In genomic region chr10:124588736-124589451, GRCh38 we compare ENCODE assay signal across 8 cellular contexts.
DNase-seq lines count a peak whose midpoint lies in the region; ATAC-seq, FAIRE-seq and TF ChIP-seq lines count a peak whose summit lies in the region.

No MANE protein-coding gene starts in this region.

- TF ChIP-seq POLR2A in GM12892 (IDR thresholded peaks at IDR 0.05; ENCODE audit: low read depth, low read length) = no peak

- no peaks in the 10 kb centered on the region for H3K27me3 Mint-ChIP-seq in activated naive CD4-positive, alpha-beta T cell treated with anti-CD3 and anti-CD28 coated beads for 36 hours (ENCODE audit: low read depth)
- H3K27me3 Mint-ChIP-seq in activated T-helper 2 cell treated with anti-CD3 and anti-CD28 coated beads, Interferon-gamma antibody, Interleukin-2, Interleukin-4, amounts not matched to agents 10 μg/mL and 5 μg/mL and 100 μg/mL, durations not matched to agents 14 hours and 24 hours and 36 hours (ENCODE audit: low read depth) = peaks cover under 1% of the 10 kb centered on the region

- peaks cover 9% of the 10 kb centered on the region for H3K9me3 Mint-ChIP-seq in activated naive CD4-positive, alpha-beta T cell treated with anti-CD3 and anti-CD28 coated beads for 36 hours
- H3K9me3 Mint-ChIP-seq in activated T-helper 2 cell treated with anti-CD3 and anti-CD28 coated beads, Interferon-gamma antibody, Interleukin-2, Interleukin-4, amounts not matched to agents 10 μg/mL and 5 μg/mL and 100 μg/mL, durations not matched to agents 14 hours and 24 hours and 36 hours = no peaks in the 10 kb centered on the region

- no peak overlapping the region for H3K27ac Mint-ChIP-seq in activated naive CD4-positive, alpha-beta T cell treated with anti-CD3 and anti-CD28 coated beads for 36 hours
- no peak overlapping the region for H3K27ac Mint-ChIP-seq in activated T-helper 2 cell treated with anti-CD3 and anti-CD28 coated beads, Interferon-gamma antibody, Interleukin-2, Interleukin-4, amounts not matched to agents 10 μg/mL and 5 μg/mL and 100 μg/mL, durations not matched to agents 14 hours and 24 hours and 36 hours

- peak; percentile 40 for DNase-seq in DMS79 treated with DMSO at 0.1 percent for 48 hours (lab: John Stamatoyannopoulos, UW)
- DNase-seq in RCC 7860 (ENCODE audit: low spot score) = peak; percentile 18
- peak; percentile 70 for DNase-seq in fibroblast of villous mesenchyme (ENCODE audit: low read depth)
- peak; percentile 27 for DNase-seq in occipital lobe (lab: John Stamatoyannopoulos, UW)
- DNase-seq in activated naive CD4-positive, alpha-beta T cell treated with anti-CD3 and anti-CD28 coated beads for 36 hours = no peak
- no peak for DNase-seq in GM12892 (ENCODE audit: insufficient read length)
- no peak for DNase-seq in activated T-helper 2 cell treated with anti-CD3 and anti-CD28 coated beads, Interferon-gamma antibody, Interleukin-2, Interleukin-4, amounts not matched to agents 10 μg/mL and 5 μg/mL and 100 μg/mL, durations not matched to agents 14 hours and 24 hours and 36 hours (ENCODE audit: low spot score)

- FAIRE-seq in RCC 7860 (lab: Jason Lieb, UNC) = no peak
- no peak for FAIRE-seq in GM12892 (lab: Jason Lieb, UNC)

- H3K4me3 ChIP-seq in fibroblast of villous mesenchyme (ENCODE audit: low read depth, low read length) = no peak overlapping the region

- TF ChIP-seq CTCF in fibroblast of villous mesenchyme (IDR thresholded peaks at IDR 0.05; ENCODE audit: insufficient read depth, low read depth, low read length) = no peak

- ATAC-seq in GM21737 (IDR thresholded peaks at IDR 0.05; ENCODE audit: unreplicated experiment) = no peak

- H3K36me3 Mint-ChIP-seq in activated naive CD4-positive, alpha-beta T cell treated with anti-CD3 and anti-CD28 coated beads for 36 hours (ENCODE audit: low read depth) = peaks cover 5% of the 10 kb centered on the region
- H3K36me3 Mint-ChIP-seq in activated T-helper 2 cell treated with anti-CD3 and anti-CD28 coated beads, Interferon-gamma antibody, Interleukin-2, Interleukin-4, amounts not matched to agents 10 μg/mL and 5 μg/mL and 100 μg/mL, durations not matched to agents 14 hours and 24 hours and 36 hours (ENCODE audit: low read depth) = no peaks in the 10 kb centered on the region

- intact Hi-C loops in activated naive CD4-positive, alpha-beta T cell treated with anti-CD3 and anti-CD28 coated beads for 36 hours (cut with micrococcal nuclease) = no loop called here
- intact Hi-C loops in activated T-helper 2 cell treated with anti-CD3 and anti-CD28 coated beads, Interferon-gamma antibody, Interleukin-2, Interleukin-4, amounts not matched to agents 10 μg/mL and 5 μg/mL and 100 μg/mL, durations not matched to agents 14 hours and 24 hours and 36 hours (cut with micrococcal nuclease) = no loop called here

- H3K4me3 Mint-ChIP-seq in activated naive CD4-positive, alpha-beta T cell treated with anti-CD3 and anti-CD28 coated beads for 36 hours = no peak overlapping the region
- no peak overlapping the region for H3K4me3 Mint-ChIP-seq in activated T-helper 2 cell treated with anti-CD3 and anti-CD28 coated beads, Interferon-gamma antibody, Interleukin-2, Interleukin-4, amounts not matched to agents 10 μg/mL and 5 μg/mL and 100 μg/mL, durations not matched to agents 14 hours and 24 hours and 36 hours (ENCODE audit: low read depth)

- CTCF ChIA-PET in activated naive CD4-positive, alpha-beta T cell treated with anti-CD3 and anti-CD28 coated beads for 36 hours (lab: Charles Lee) = interaction anchor here (0.5 kb wide), 1 partner anchor 9 kb away, joined by 3 read pairs; no protein-coding TSS in a partner anchor

- no peaks in the 10 kb centered on the region for H3K4me1 Mint-ChIP-seq in activated naive CD4-positive, alpha-beta T cell treated with anti-CD3 and anti-CD28 coated beads for 36 hours (ENCODE audit: low read depth)
- H3K4me1 Mint-ChIP-seq in activated T-helper 2 cell treated with anti-CD3 and anti-CD28 coated beads, Interferon-gamma antibody, Interleukin-2, Interleukin-4, amounts not matched to agents 10 μg/mL and 5 μg/mL and 100 μg/mL, durations not matched to agents 14 hours and 24 hours and 36 hours (ENCODE audit: low read depth) = no peaks in the 10 kb centered on the region

Comparison
In these comparisons a context has a peak if more than half of its experiments do, and no peak if none do; other contexts are left out.
1. DNase-seq: peak in DMS79 treated with DMSO at 0.1 percent for 48 hours (single experiment), RCC 7860 (single experiment), fibroblast of villous mesenchyme (single experiment) and occipital lobe (single experiment); none in activated naive CD4-positive, alpha-beta T cell treated with anti-CD3 and anti-CD28 coated beads for 36 hours (single experiment), GM12892 (single experiment) and activated T-helper 2 cell treated with anti-CD3 and anti-CD28 coated beads, Interferon-gamma antibody, Interleukin-2, Interleukin-4, amounts not matched to agents 10 μg/mL and 5 μg/mL and 100 μg/mL, durations not matched to agents 14 hours and 24 hours and 36 hours (single experiment).